Comparison of ENCODE assay signal across 1 cellular context in the genomic region with DNA sequence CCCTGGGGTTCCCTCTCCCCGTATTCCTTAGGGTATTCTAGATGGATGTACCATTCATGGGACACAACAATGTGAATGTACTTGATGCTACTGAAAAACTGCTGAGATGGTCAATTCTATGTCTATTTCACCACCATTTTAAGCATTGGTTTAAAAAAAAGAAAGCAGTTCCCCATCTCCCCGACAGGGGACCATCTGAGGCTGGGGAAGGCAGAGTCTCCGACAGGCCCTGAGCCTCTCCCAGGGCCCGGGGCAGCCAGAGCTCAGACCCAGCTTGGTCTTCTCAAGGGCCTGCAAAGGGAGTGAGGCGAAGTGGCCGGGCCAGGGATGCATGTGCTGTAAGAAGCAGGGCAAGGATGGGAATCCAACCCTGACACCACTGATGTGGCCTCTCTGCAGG.
TF ChIP-seq lines count a peak whose summit lies in the region.

No MANE protein-coding gene starts in this region.

TF ChIP-seq in H1, 55 proteins besides CTCF, POLR2A, EP300 and RAD21 (continued from another document):
- TF ChIP-seq, protein P1, sequence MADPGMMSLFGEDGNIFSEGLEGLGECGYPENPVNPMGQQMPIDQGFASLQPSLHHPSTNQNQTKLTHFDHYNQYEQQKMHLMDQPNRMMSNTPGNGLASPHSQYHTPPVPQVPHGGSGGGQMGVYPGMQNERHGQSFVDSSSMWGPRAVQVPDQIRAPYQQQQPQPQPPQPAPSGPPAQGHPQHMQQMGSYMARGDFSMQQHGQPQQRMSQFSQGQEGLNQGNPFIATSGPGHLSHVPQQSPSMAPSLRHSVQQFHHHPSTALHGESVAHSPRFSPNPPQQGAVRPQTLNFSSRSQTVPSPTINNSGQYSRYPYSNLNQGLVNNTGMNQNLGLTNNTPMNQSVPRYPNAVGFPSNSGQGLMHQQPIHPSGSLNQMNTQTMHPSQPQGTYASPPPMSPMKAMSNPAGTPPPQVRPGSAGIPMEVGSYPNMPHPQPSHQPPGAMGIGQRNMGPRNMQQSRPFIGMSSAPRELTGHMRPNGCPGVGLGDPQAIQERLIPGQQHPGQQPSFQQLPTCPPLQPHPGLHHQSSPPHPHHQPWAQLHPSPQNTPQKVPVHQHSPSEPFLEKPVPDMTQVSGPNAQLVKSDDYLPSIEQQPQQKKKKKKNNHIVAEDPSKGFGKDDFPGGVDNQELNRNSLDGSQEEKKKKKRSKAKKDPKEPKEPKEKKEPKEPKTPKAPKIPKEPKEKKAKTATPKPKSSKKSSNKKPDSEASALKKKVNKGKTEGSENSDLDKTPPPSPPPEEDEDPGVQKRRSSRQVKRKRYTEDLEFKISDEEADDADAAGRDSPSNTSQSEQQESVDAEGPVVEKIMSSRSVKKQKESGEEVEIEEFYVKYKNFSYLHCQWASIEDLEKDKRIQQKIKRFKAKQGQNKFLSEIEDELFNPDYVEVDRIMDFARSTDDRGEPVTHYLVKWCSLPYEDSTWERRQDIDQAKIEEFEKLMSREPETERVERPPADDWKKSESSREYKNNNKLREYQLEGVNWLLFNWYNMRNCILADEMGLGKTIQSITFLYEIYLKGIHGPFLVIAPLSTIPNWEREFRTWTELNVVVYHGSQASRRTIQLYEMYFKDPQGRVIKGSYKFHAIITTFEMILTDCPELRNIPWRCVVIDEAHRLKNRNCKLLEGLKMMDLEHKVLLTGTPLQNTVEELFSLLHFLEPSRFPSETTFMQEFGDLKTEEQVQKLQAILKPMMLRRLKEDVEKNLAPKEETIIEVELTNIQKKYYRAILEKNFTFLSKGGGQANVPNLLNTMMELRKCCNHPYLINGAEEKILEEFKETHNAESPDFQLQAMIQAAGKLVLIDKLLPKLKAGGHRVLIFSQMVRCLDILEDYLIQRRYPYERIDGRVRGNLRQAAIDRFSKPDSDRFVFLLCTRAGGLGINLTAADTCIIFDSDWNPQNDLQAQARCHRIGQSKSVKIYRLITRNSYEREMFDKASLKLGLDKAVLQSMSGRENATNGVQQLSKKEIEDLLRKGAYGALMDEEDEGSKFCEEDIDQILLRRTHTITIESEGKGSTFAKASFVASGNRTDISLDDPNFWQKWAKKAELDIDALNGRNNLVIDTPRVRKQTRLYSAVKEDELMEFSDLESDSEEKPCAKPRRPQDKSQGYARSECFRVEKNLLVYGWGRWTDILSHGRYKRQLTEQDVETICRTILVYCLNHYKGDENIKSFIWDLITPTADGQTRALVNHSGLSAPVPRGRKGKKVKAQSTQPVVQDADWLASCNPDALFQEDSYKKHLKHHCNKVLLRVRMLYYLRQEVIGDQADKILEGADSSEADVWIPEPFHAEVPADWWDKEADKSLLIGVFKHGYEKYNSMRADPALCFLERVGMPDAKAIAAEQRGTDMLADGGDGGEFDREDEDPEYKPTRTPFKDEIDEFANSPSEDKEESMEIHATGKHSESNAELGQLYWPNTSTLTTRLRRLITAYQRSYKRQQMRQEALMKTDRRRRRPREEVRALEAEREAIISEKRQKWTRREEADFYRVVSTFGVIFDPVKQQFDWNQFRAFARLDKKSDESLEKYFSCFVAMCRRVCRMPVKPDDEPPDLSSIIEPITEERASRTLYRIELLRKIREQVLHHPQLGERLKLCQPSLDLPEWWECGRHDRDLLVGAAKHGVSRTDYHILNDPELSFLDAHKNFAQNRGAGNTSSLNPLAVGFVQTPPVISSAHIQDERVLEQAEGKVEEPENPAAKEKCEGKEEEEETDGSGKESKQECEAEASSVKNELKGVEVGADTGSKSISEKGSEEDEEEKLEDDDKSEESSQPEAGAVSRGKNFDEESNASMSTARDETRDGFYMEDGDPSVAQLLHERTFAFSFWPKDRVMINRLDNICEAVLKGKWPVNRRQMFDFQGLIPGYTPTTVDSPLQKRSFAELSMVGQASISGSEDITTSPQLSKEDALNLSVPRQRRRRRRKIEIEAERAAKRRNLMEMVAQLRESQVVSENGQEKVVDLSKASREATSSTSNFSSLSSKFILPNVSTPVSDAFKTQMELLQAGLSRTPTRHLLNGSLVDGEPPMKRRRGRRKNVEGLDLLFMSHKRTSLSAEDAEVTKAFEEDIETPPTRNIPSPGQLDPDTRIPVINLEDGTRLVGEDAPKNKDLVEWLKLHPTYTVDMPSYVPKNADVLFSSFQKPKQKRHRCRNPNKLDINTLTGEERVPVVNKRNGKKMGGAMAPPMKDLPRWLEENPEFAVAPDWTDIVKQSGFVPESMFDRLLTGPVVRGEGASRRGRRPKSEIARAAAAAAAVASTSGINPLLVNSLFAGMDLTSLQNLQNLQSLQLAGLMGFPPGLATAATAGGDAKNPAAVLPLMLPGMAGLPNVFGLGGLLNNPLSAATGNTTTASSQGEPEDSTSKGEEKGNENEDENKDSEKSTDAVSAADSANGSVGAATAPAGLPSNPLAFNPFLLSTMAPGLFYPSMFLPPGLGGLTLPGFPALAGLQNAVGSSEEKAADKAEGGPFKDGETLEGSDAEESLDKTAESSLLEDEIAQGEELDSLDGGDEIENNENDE (IDR thresholded peaks at IDR 0.05; ENCODE audit: insufficient replicate concordance, low read length): no peak
- TF ChIP-seq BACH1 (IDR thresholded peaks at IDR 0.05; ENCODE audit: low read length) (no peak), TBP (IDR thresholded peaks at IDR 0.05; ENCODE audit: low read depth, low read length) (no peak), CHD2 (IDR thresholded peaks at IDR 0.05; ENCODE audit: low read length) (no peak), GABPA (IDR thresholded peaks at IDR 0.05; ENCODE audit: borderline replicate concordance, insufficient read depth, low read length) (no peak), TEAD4 (IDR thresholded peaks at IDR 0.05; ENCODE audit: low read depth, low read length) (no peak), SP2 (IDR thresholded peaks at IDR 0.05; ENCODE audit: low read length) (no peak), CREB1 (IDR thresholded peaks at IDR 0.05) (no peak), EZH2 (IDR thresholded peaks at IDR 0.05; ENCODE audit: low read depth, low read length, severe bottlenecking) (no peak), SRF (IDR thresholded peaks at IDR 0.05; ENCODE audit: low read depth, low read length) (no peak), CEBPB (IDR thresholded peaks at IDR 0.05; ENCODE audit: low read depth, low read length) (no peak)
- TF ChIP-seq, protein P2, sequence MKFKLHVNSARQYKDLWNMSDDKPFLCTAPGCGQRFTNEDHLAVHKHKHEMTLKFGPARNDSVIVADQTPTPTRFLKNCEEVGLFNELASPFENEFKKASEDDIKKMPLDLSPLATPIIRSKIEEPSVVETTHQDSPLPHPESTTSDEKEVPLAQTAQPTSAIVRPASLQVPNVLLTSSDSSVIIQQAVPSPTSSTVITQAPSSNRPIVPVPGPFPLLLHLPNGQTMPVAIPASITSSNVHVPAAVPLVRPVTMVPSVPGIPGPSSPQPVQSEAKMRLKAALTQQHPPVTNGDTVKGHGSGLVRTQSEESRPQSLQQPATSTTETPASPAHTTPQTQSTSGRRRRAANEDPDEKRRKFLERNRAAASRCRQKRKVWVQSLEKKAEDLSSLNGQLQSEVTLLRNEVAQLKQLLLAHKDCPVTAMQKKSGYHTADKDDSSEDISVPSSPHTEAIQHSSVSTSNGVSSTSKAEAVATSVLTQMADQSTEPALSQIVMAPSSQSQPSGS (IDR thresholded peaks at IDR 0.05; ENCODE audit: low read length): no peak
